ENCODE assay signal across 9 cellular contexts in genomic region chr1:93349231-93350135, GRCh38. TPM values are rescaled to one million over a fixed set of nuclear protein-coding genes. Genes with fewer than 3 reads are reported as not detected.
DNase-seq lines count a peak whose midpoint lies in the region; ATAC-seq, FAIRE-seq and TF ChIP-seq lines count a peak whose summit lies in the region.
"Had no signal": no experiment of that assay in that cellular context is flagged by ENCODE, and none has a peak within 500 bp of the region (broad histone marks: within the 10 kb centered on the region; RNA-seq: fewer than 3 reads in every experiment).

No MANE protein-coding gene starts in this region.

- peaks cover 3% of the 10 kb centered on the region for H4K20me1 ChIP-seq in H9 (ENCODE audit: control insufficient read depth, insufficient read depth, insufficient read length)

- H3K23me2 ChIP-seq in H9 (ENCODE audit: insufficient read length, low read depth, low read length, poor library complexity, severe bottlenecking): peaks cover 16% of the 10 kb centered on the region

- no peak overlapping the region for H2BK15ac ChIP-seq in H9 (ENCODE audit: low read depth, low read length)

- peaks cover 28% of the 10 kb centered on the region in 2 experiments for H3K4me1 Mint-ChIP-seq in H9
- H3K4me1 Mint-ChIP-seq in activated naive CD8-positive, alpha-beta T cell treated with anti-CD3 and anti-CD28 coated beads, Interleukin-2, amount 10 ng/mL, durations not matched to agents 7 days and 5 days: peaks cover 39% of the 10 kb centered on the region

- TF ChIP-seq CTCF in AG04449 (IDR thresholded peaks at IDR 0.05; ENCODE audit: insufficient read depth, low read length, missing control alignments) (no peak), H9 (conservative IDR thresholded peaks at IDR 0.05) (no peak), kidney (IDR thresholded peaks at IDR 0.05; ENCODE audit: borderline replicate concordance, extremely low read depth, insufficient read depth) (no peak)

- no peak for FAIRE-seq in kidney (lab: Jason Lieb, UNC)

- peak overlapping the region; percentile 90 to 97; a peak in 4 of 5 replicates for H3K4me3 Mint-ChIP-seq in H9
- H3K4me3 Mint-ChIP-seq in activated naive CD8-positive, alpha-beta T cell treated with anti-CD3 and anti-CD28 coated beads, Interleukin-2, amount 10 ng/mL, durations not matched to agents 7 days and 5 days: peak overlapping the region; percentile 96

- no peaks in the 10 kb centered on the region for H3K9me3 Mint-ChIP-seq in H9
- H3K9me3 Mint-ChIP-seq in activated naive CD8-positive, alpha-beta T cell treated with anti-CD3 and anti-CD28 coated beads, Interleukin-2, amount 10 ng/mL, durations not matched to agents 7 days and 5 days: no peaks in the 10 kb centered on the region

- H3K4me3 ChIP-seq in AG04449 (ENCODE audit: low read depth, low read length): peak overlapping the region; percentile 85
- H3K4me3 ChIP-seq in kidney (ENCODE audit: low read length in 2 of 2): peak overlapping the region; percentile 81 to 90

- POLR2A ChIA-PET in AG04449 (lab: Yijun Ruan, JAX): interaction anchor here (0.5 kb wide), 1 partner anchor 24 kb away, joined by 4 read pairs; no protein-coding TSS in a partner anchor
- POLR2A ChIA-PET in activated naive CD8-positive, alpha-beta T cell treated with anti-CD3 and anti-CD28 coated beads, Interleukin-2, amount 10 ng/mL, durations not matched to agents 7 days and 5 days (lab: Charles Lee): interaction anchor here (1.3 kb wide), 1 partner anchor 13 kb away, joined by 4 read pairs; no protein-coding TSS in a partner anchor

- H3K14ac ChIP-seq in H9 (ENCODE audit: insufficient read depth, low read length): no peak overlapping the region

- H3K18ac ChIP-seq in H9 (ENCODE audit: insufficient read length, low read depth, low read length): no peak overlapping the region

- H3K27ac ChIP-seq in H9 (ENCODE audit: insufficient read length, low read depth, low read length): no peak overlapping the region
- no peak overlapping the region for H3K27ac ChIP-seq in kidney (ENCODE audit: low read depth in 2 of 2, low read length in 2 of 2)

- H3K23ac ChIP-seq in H9 (ENCODE audit: insufficient read length, low read depth, low read length): no peak overlapping the region

- no peaks in the 10 kb centered on the region for H3K9me3 ChIP-seq in H9 (ENCODE audit: control insufficient read depth, low read depth, low read length)
- no peaks in the 10 kb centered on the region for H3K9me3 ChIP-seq in kidney (ENCODE audit: control insufficient read depth in 1 of 2, low read length in 2 of 2)

- CTCF ChIA-PET in AG04449 (lab: Yijun Ruan, JAX): interaction anchor here (2.3 kb wide), 1 partner anchor 45 kb away, joined by 8 read pairs; no protein-coding TSS in a partner anchor

- no peak overlapping the region for H2BK5ac ChIP-seq in H9 (ENCODE audit: insufficient read length, low read length)

- H3K4me2 ChIP-seq in H9 (ENCODE audit: insufficient read depth, insufficient read length, low read length): no peak overlapping the region

- H4K5ac ChIP-seq in H9 (ENCODE audit: insufficient read length, low read depth, low read length): no peak overlapping the region

- H2AFZ ChIP-seq in H9 (ENCODE audit: low read length): no peak overlapping the region

- peaks cover 1 to 2% of the 10 kb centered on the region in 2 donors for H3K36me3 ChIP-seq in kidney (ENCODE audit: control insufficient read depth in 1 of 2, insufficient read depth in 2 of 2, low read length in 2 of 2)

- H3K27me3 Mint-ChIP-seq in H9 (ENCODE audit: low read depth): no peaks in the 10 kb centered on the region
- no peaks in the 10 kb centered on the region for H3K27me3 Mint-ChIP-seq in activated naive CD8-positive, alpha-beta T cell treated with anti-CD3 and anti-CD28 coated beads, Interleukin-2, amount 10 ng/mL, durations not matched to agents 7 days and 5 days

- no CpG with 5 or more reads among the region's 7 CpGs for WGBS in H9 (ENCODE audit: extremely low coverage, insufficient read length, low lambda C conversion rate)

- H4K8ac ChIP-seq in H9 (replicated peaks; ENCODE audit: insufficient read length, low read depth, low read length): no peak overlapping the region

- H2BK120ac ChIP-seq in H9 (ENCODE audit: low read depth, low read length, poor library complexity, severe bottlenecking): no peak overlapping the region

- H3K4ac ChIP-seq in H9 (ENCODE audit: low read depth, low read length): no peak overlapping the region

- H3K27me3 ChIP-seq in H9 (ENCODE audit: insufficient read depth, low read length): no peaks in the 10 kb centered on the region

- H3K9ac ChIP-seq in H9 (ENCODE audit: extremely low read depth, insufficient read length, low read length): no peak overlapping the region
- H3K9ac ChIP-seq in kidney (ENCODE audit: low read length in 2 of 2): no peak overlapping the region

- H2BK12ac ChIP-seq in H9 (ENCODE audit: insufficient read length, low read depth, low read length): no peak overlapping the region

- H3T11ph ChIP-seq in H9 (ENCODE audit: low read length): no peak overlapping the region

- H3K79me2 ChIP-seq in H9 (ENCODE audit: insufficient read depth, low read length): peaks cover 21% of the 10 kb centered on the region; the same call in 1 of the 2 replicates

- no peaks in the 10 kb centered on the region for H3K79me1 ChIP-seq in H9 (ENCODE audit: insufficient read depth, low read depth, low read length, poor library complexity, severe bottlenecking)

- H2AK5ac ChIP-seq in H9 (ENCODE audit: insufficient read length, low read length): no peak overlapping the region

- DNase-seq in AG04449 (ENCODE audit: low read depth, low spot score) (no peak), H9 (no peak), kidney (no peak), occipital lobe (lab: John Stamatoyannopoulos, UW) (no peak)
- DNase-seq in activated naive CD8-positive, alpha-beta T cell treated with anti-CD3 and anti-CD28 coated beads, Interleukin-2, amount 10 ng/mL, durations not matched to agents 7 days and 5 days: no peak
- no peak for DNase-seq in stimulated activated CD4-positive, alpha-beta T cell treated with anti-CD3 and anti-CD28 coated beads, Interleukin-12 subunit alpha, Interleukin-12 subunit beta, amount 100 ng/mL, for 4 hours
- DNase-seq: activated naive CD4-positive, alpha-beta T cell had no signal

- no peak for ATAC-seq in activated naive CD8-positive, alpha-beta T cell treated with anti-CD3 and anti-CD28 coated beads, Interleukin-2, amount 10 ng/mL, durations not matched to agents 7 days and 5 days (ENCODE audit: low read depth)
- no peak for ATAC-seq in HG03342 (IDR thresholded peaks at IDR 0.05; ENCODE audit: unreplicated experiment)
- ATAC-seq in HG03039 (IDR thresholded peaks at IDR 0.05; ENCODE audit: unreplicated experiment): no peak

- H3K56ac ChIP-seq in H9 (ENCODE audit: insufficient read length, low read depth, low read length): no peak overlapping the region

- no peak overlapping the region for H2BK20ac ChIP-seq in H9 (ENCODE audit: low read depth, low read length, poor library complexity, severe bottlenecking)

- peak overlapping the region in 1 of 3 experiments; percentile 52; a peak in 1 of 7 replicates for H3K27ac Mint-ChIP-seq in H9
- peak overlapping the region; percentile 69 for H3K27ac Mint-ChIP-seq in activated naive CD8-positive, alpha-beta T cell treated with anti-CD3 and anti-CD28 coated beads, Interleukin-2, amount 10 ng/mL, durations not matched to agents 7 days and 5 days

- peaks cover 3 to 23% (median 20%) of the 10 kb centered on the region in 3 experiments; a peak in 5 of 7 replicates for H3K36me3 Mint-ChIP-seq in H9 (ENCODE audit: insufficient read depth in 1 of 3, low read depth in 3 of 3)
- peaks cover 32% of the 10 kb centered on the region for H3K36me3 Mint-ChIP-seq in activated naive CD8-positive, alpha-beta T cell treated with anti-CD3 and anti-CD28 coated beads, Interleukin-2, amount 10 ng/mL, durations not matched to agents 7 days and 5 days

- H3K4me1 ChIP-seq in H9 (ENCODE audit: insufficient read depth, low read length) (peaks cover 2% of the 10 kb centered on the region; the same call in 1 of the 2 replicates), kidney (ENCODE audit: control insufficient read depth in 1 of 2, insufficient read depth in 1 of 2, low read depth in 1 of 2, low read length in 2 of 2) (peaks cover 0 to 5% of the 10 kb centered on the region in 2 donors)

- no peak overlapping the region for H4K91ac ChIP-seq in H9 (ENCODE audit: insufficient read length, low read depth, low read length)

- intact Hi-C loops in kidney (cut with DNase I): no loop called here

RNA-seq across cellular contexts. Expression of gene DR1, which starts 3.8 kb away (rescaled TPM):
- total RNA-seq in H9 (2021) (87.3 TPM in 2 replicates), kidney (49.8 TPM), occipital lobe (37.1 TPM)
- total RNA-seq in activated naive CD8-positive, alpha-beta T cell treated with anti-CD3 and anti-CD28 coated beads, Interleukin-2, amount 10 ng/mL, durations not matched to agents 7 days and 5 days: 10 to 100 TPM; 84.2 to 85.7 TPM
- polyA plus RNA-seq in kidney (ENCODE audit: insufficient read depth, low read depth, low replicate concordance): 15.6 TPM
